ENCODE assay signal across 31 cellular contexts in genomic region chr18:46787674-46788073, GRCh38. TPM values are rescaled to one million over a fixed set of nuclear protein-coding genes. Genes with fewer than 3 reads are reported as not detected.
"Had no signal": no experiment of that assay in that cellular context is flagged by ENCODE, and none has a peak within 500 bp of the region (broad histone marks: within the 10 kb centered on the region; RNA-seq: fewer than 3 reads in every experiment).

No MANE protein-coding gene starts in this region.

- H3K36me3 ChIP-seq: MG63 had no signal

- H3K4me3 ChIP-seq: MG63 had no signal

- DNase-seq: Karpas-422, Kasumi-1, MG63, MM.1S, MV-4-11, NCI-H1048, NCI-H1105, NCI-H1105 treated with DMSO at 0.1 percent for 48 hours, NCI-H1417 treated with DMSO at 0.1 percent for 48 hours, NCI-H1436, NCI-H1436 treated with DMSO at 0.1 percent for 48 hours, NCI-H146, NCI-H1694, NCI-H1694 treated with DMSO at 0.1 percent for 48 hours, NCI-H187, NCI-H187 treated with DMSO at 0.1 percent for 48 hours, NCI-H1930, NCI-H2029, NCI-H2029 treated with DMSO at 0.1 percent for 48 hours, NCI-H2081 treated with DMSO at 0.1 percent for 48 hours, NCI-H2107, NCI-H2171, NCI-H2227 treated with DMSO at 0.1 percent for 48 hours, NCI-H226, NCI-H345, NCI-H446, NCI-H446 treated with DMSO at 0.1 percent for 48 hours, NCI-H510A, NCI-H510A treated with DMSO at 0.1 percent for 48 hours had no signal

- H3K27me3 ChIP-seq: MG63 had no signal

RNA-seq across cellular contexts. Expression of gene ST8SIA5, which starts 30.8 kb away (rescaled TPM):
- total RNA-seq: MCF 10A, NCI-H460 had no signal
